ENCODE assay signal across 1 cellular context in genomic region chr11:67648140-67648795, GRCh38.
TF ChIP-seq lines count a peak whose summit lies in the region.

No MANE protein-coding gene starts in this region.

TF ChIP-seq in HepG2, 621 proteins besides CTCF, POLR2A, EP300 and RAD21 (continues in another document):
- TF ChIP-seq ZNF629 (CRISPR knock-in tag; conservative IDR thresholded peaks at IDR 0.05) (peak; percentile 76), ARID4A (CRISPR knock-in tag; IDR thresholded peaks at IDR 0.05; ENCODE audit: borderline replicate concordance) (0 out of 2 replicates have a peak, but pooled peaks have one; percentile 22), STAG1 (CRISPR knock-in tag; IDR thresholded peaks at IDR 0.05) (peak; percentile 57), SMC3 (IDR thresholded peaks at IDR 0.05; ENCODE audit: low read length) (peak; percentile 42; the same call in 1 of the 2 replicates), ZNF501 (CRISPR knock-in tag; IDR thresholded peaks at IDR 0.05) (peak; percentile 52; the same call in 1 of the 2 replicates), TEAD3 (CRISPR knock-in tag; optimal IDR thresholded peaks at IDR 0.05; ENCODE audit: borderline replicate concordance) (peak; percentile 21), HNRNPL (IDR thresholded peaks at IDR 0.05; ENCODE audit: low read depth, low read length) (peak; percentile 62; the same call in 1 of the 2 replicates), MAZ (IDR thresholded peaks at IDR 0.05; ENCODE audit: borderline replicate concordance, low read depth, low read length) (no peak), MAZ (CRISPR knock-in tag; IDR thresholded peaks at IDR 0.05; ENCODE audit: low read depth) (no peak), SRF (IDR thresholded peaks at IDR 0.05; ENCODE audit: low read depth, low read length) (no peak), YY1 (IDR thresholded peaks at IDR 0.05; ENCODE audit: insufficient read depth, insufficient replicate concordance, low read depth, low read length) (peak; percentile 27), NCOA1 (CRISPR knock-in tag; IDR thresholded peaks at IDR 0.05) (no peak), KDM2A (CRISPR knock-in tag; IDR thresholded peaks at IDR 0.05; ENCODE audit: borderline replicate concordance, low read depth) (peak; percentile 30; the same call in 1 of the 2 replicates), FOXA1 (IDR thresholded peaks at IDR 0.05) (no peak), FOXA1 (CRISPR knock-in tag; IDR thresholded peaks at IDR 0.05) (no peak), PAXIP1 (CRISPR knock-in tag; conservative IDR thresholded peaks at IDR 0.05) (no peak), HMGXB4 (CRISPR knock-in tag; IDR thresholded peaks at IDR 0.05; ENCODE audit: borderline replicate concordance in 1 of 2, low read depth in 1 of 2) (peak in 1 of 2 experiments; percentile 33; a peak in 1 of 4 replicates), KDM5B (CRISPR knock-in tag; IDR thresholded peaks at IDR 0.05; ENCODE audit: borderline replicate concordance) (peak; percentile 37; the same call in 1 of the 2 replicates), CENPT (CRISPR knock-in tag; IDR thresholded peaks at IDR 0.05; ENCODE audit: low read depth) (no peak), MLX (CRISPR knock-in tag; IDR thresholded peaks at IDR 0.05) (no peak), SALL1 (CRISPR knock-in tag; IDR thresholded peaks at IDR 0.05) (peak; percentile 27; the same call in 1 of the 2 replicates), ZBTB33 (CRISPR knock-in tag; IDR thresholded peaks at IDR 0.05) (0 out of 2 replicates have a peak, but pooled peaks have one; percentile 43), NR0B2 (CRISPR knock-in tag; IDR thresholded peaks at IDR 0.05) (no peak), PATZ1 (CRISPR knock-in tag; IDR thresholded peaks at IDR 0.05) (peak; percentile 31; the same call in 1 of the 2 replicates), ZNF292 (CRISPR knock-in tag; IDR thresholded peaks at IDR 0.05; ENCODE audit: borderline replicate concordance, low read depth) (0 out of 2 replicates have a peak, but pooled peaks have one; percentile 42), XRCC5 (optimal IDR thresholded peaks at IDR 0.05; ENCODE audit: low read length) (peak; percentile 30), UBTF (CRISPR knock-in tag; IDR thresholded peaks at IDR 0.05) (peak; percentile 45; the same call in 1 of the 2 replicates), ZNF687 (CRISPR knock-in tag; IDR thresholded peaks at IDR 0.05) (peak; percentile 47; the same call in 1 of the 2 replicates), KLF11 (CRISPR knock-in tag; IDR thresholded peaks at IDR 0.05) (no peak), CSRNP2 (CRISPR knock-in tag; conservative IDR thresholded peaks at IDR 0.05; ENCODE audit: low read depth) (no peak)
